ENCODE assay signal across 12 cellular contexts in genomic region chr7:150715738-150716137, GRCh38. TPM values are rescaled to one million over a fixed set of nuclear protein-coding genes. Genes with fewer than 3 reads are reported as not detected.
DNase-seq lines count a peak whose midpoint lies in the region; ATAC-seq and TF ChIP-seq lines count a peak whose summit lies in the region.
"Had no signal": no experiment of that assay in that cellular context is flagged by ENCODE, and none has a peak within 500 bp of the region (broad histone marks: within the 10 kb centered on the region; RNA-seq: fewer than 3 reads in every experiment).

No MANE protein-coding gene starts in this region.

- peaks cover 0 to 33% (median 21%) of the 10 kb centered on the region in 8 donors for H3K9me3 Mint-ChIP-seq in CD4-positive, alpha-beta memory T cell

- TF ChIP-seq CTCF in Peyer's patch (IDR thresholded peaks at IDR 0.05): no peak

- 49 to 55% methylated on average over 4 of the region's 4 CpGs for WGBS in esophagus, 2 donors

- H3K27me3 ChIP-seq in CD4-positive, alpha-beta memory T cell (ENCODE audit: insufficient read depth, low read length): no peaks in the 10 kb centered on the region
- no peaks in the 10 kb centered on the region for H3K27me3 ChIP-seq in Peyer's patch
- H3K27me3 ChIP-seq in esophagus (ENCODE audit: control insufficient read depth in 1 of 2, insufficient read depth in 2 of 2, low read length in 2 of 2): no peaks in the 10 kb centered on the region

- no peaks in the 10 kb centered on the region for H3K27me3 Mint-ChIP-seq in CD4-positive, alpha-beta memory T cell

- CTCF ChIA-PET in CD4-positive, alpha-beta memory T cell (lab: Charles Lee; ENCODE audit: partially characterized antibody): interaction anchor here (0.7 to 5.0 kb wide), 25 partner anchors 14 to 277 kb away, joined by 3 to 31 read pairs (median 6); partner anchors contain the start of genes GIMAP2, GIMAP4, GIMAP5 and GIMAP6

- H3K27ac Mint-ChIP-seq in CD4-positive, alpha-beta memory T cell: peak overlapping the region; percentile 88 to 98 (median 97)
- H3K27ac Mint-ChIP-seq: neural progenitor cell had no signal

- TF ChIP-seq POLR2A in Peyer's patch (IDR thresholded peaks at IDR 0.05): no peak

- peak overlapping the region; percentile 74 for H3K27ac ChIP-seq in CD4-positive, alpha-beta memory T cell (ENCODE audit: low read depth, low read length)
- H3K27ac ChIP-seq in Peyer's patch: peak overlapping the region; percentile 46 to 80 (median 72)
- H3K27ac ChIP-seq in esophagus (ENCODE audit: low read depth in 2 of 2, low read length in 1 of 2): peak overlapping the region; percentile 45 to 60
- peak overlapping the region in 19 of 21 experiments; percentile 48 to 95 (median 80) for H3K27ac ChIP-seq in skin epidermis
- H3K27ac ChIP-seq: neural progenitor cell had no signal

- no peaks in the 10 kb centered on the region for H3K9me3 ChIP-seq in CD4-positive, alpha-beta memory T cell (ENCODE audit: control insufficient read depth in 1 of 2, low read length in 2 of 2)
- H3K9me3 ChIP-seq in Peyer's patch (no peaks in the 10 kb centered on the region), esophagus (ENCODE audit: control insufficient read depth in 2 of 2, insufficient read depth in 1 of 2, low read depth in 1 of 2, low read length in 1 of 2) (peaks cover 0 to 3% of the 10 kb centered on the region in 2 donors)

- H3K36me3 Mint-ChIP-seq in CD4-positive, alpha-beta memory T cell: peaks cover 49 to 57% of the 10 kb centered on the region in 2 donors
- H3K36me3 Mint-ChIP-seq: neural progenitor cell had no signal

- H3K4me3 ChIP-seq in CD4-positive, alpha-beta memory T cell (ENCODE audit: low read length in 2 of 2): peak overlapping the region; percentile 53 to 74
- H3K4me3 ChIP-seq in Peyer's patch (peak overlapping the region in 3 of 4 donors; percentile 41 to 51 (median 50)), esophagus (ENCODE audit: low read depth in 1 of 2, low read length in 2 of 2) (peak overlapping the region in 1 of 2 donors; percentile 3), skin epidermis (peak overlapping the region in 2 of 7 experiments; percentile 35 to 45)
- H3K4me3 ChIP-seq: neural progenitor cell had no signal

- intact Hi-C loops in CD4-positive, alpha-beta memory T cell (cut with micrococcal nuclease): loop anchor here (1.0 to 5.0 kb wide), 6 partner anchors 22 to 264 kb away; partner anchors contain the start of genes GIMAP2 and GIMAP5

- H3K4me1 Mint-ChIP-seq in CD4-positive, alpha-beta memory T cell: peaks cover 42 to 73% (median 60%) of the 10 kb centered on the region in 4 donors
- H3K4me1 Mint-ChIP-seq: neural progenitor cell had no signal

- peaks cover 50% of the 10 kb centered on the region for H3K4me1 ChIP-seq in CD4-positive, alpha-beta memory T cell (ENCODE audit: insufficient read depth, low read length)
- H3K4me1 ChIP-seq in Peyer's patch (no peaks in the 10 kb centered on the region), esophagus (ENCODE audit: control insufficient read depth in 2 of 2, insufficient read depth in 2 of 2, low read length in 1 of 2) (no peaks in the 10 kb centered on the region)
- H3K4me1 ChIP-seq: neural progenitor cell had no signal

- ATAC-seq in HG02610 (IDR thresholded peaks at IDR 0.05; ENCODE audit: unreplicated experiment) (no peak), HG03159 (IDR thresholded peaks at IDR 0.05; ENCODE audit: unreplicated experiment) (no peak)

- H3K4me3 Mint-ChIP-seq in CD4-positive, alpha-beta memory T cell: peak overlapping the region; percentile 94 to 100 (median 98)
- H3K4me3 Mint-ChIP-seq: neural progenitor cell had no signal

- POLR2A ChIA-PET in CD4-positive, alpha-beta memory T cell (lab: Charles Lee; ENCODE audit: partially characterized antibody): interaction anchor here (0.8 to 26.3 kb wide), 44 partner anchors 9 to 338 kb away, joined by 3 to 593 read pairs (median 8); partner anchors contain the start of genes GIMAP2, GIMAP4, GIMAP5 and GIMAP6

- DNase-seq in CD4-positive, alpha-beta memory T cell: no peak
- DNase-seq in Peyer's patch: no peak
- DNase-seq in NCI-H2196 (lab: John Stamatoyannopoulos, UW; ENCODE audit: unreplicated experiment): no peak
- DNase-seq: activated CD4-positive, CD25-positive, alpha-beta regulatory T cell treated with anti-CD3 and anti-CD28 coated beads, Interleukin-2, amount 50 U/mL, for 72 hours; MM.1S; NCI-H2227 treated with DMSO at 0.1 percent for 48 hours had no signal

- peaks cover 24% of the 10 kb centered on the region for H3K36me3 ChIP-seq in CD4-positive, alpha-beta memory T cell (ENCODE audit: insufficient read depth, low read length)
- H3K36me3 ChIP-seq in Peyer's patch: peaks cover 0 to 13% (median 0%) of the 10 kb centered on the region in 3 donors
- H3K36me3 ChIP-seq in esophagus (ENCODE audit: control insufficient read depth in 2 of 2, insufficient read depth in 2 of 2, low read length in 1 of 2): peaks cover 0 to 6% of the 10 kb centered on the region in 2 donors
- H3K36me3 ChIP-seq: neural progenitor cell had no signal

RNA-seq across cellular contexts. Expression of gene GIMAP1, which starts 0.7 kb away (rescaled TPM):
- total RNA-seq in CD4-positive, alpha-beta memory T cell: 10 to 100 TPM; 93.7 to 97.6 TPM
- polyA plus RNA-seq in CD4-positive, alpha-beta memory T cell: 10 to 100 TPM; 36.6 to 69.2 TPM
- total RNA-seq in Peyer's patch: 1 to 10 TPM; 1.8 to 7.4 (median 3.6) TPM
- polyA plus RNA-seq in esophagus: 1 to 10 TPM; 1.2 to 1.5 TPM
- total RNA-seq: RPMI7951 had no signal

RNA-seq across cellular contexts. Expression of gene GIMAP5, which starts 21.5 kb away (rescaled TPM):
- 100 to 1,000 TPM; 296 to 297 TPM for total RNA-seq in CD4-positive, alpha-beta memory T cell
- 100 to 1,000 TPM; 415 to 679 TPM for polyA plus RNA-seq in CD4-positive, alpha-beta memory T cell
- 10 to 100 TPM; 11.9 to 47.0 (median 24.4) TPM for total RNA-seq in Peyer's patch
- 1 to 10 TPM; 5.2 to 7.6 TPM for polyA plus RNA-seq in esophagus
- total RNA-seq: RPMI7951 had no signal

RNA-seq across cellular contexts. Expression of gene GIMAP2, which starts 30.2 kb away (rescaled TPM):
- total RNA-seq in CD4-positive, alpha-beta memory T cell: 100 to 1,000 TPM; 238 to 244 TPM
- polyA plus RNA-seq in CD4-positive, alpha-beta memory T cell: 100 to 1,000 TPM in 1 of 2 donors, 10 to 100 TPM in 1; 90.0 to 110 TPM
- total RNA-seq in Peyer's patch: 10 to 100 TPM in 1 of 4 donors, 1 to 10 TPM in 3; 4.8 to 17.3 (median 9.1) TPM
- polyA plus RNA-seq in esophagus: 1 to 10 TPM in 1 of 2 donors, under 1 TPM in 1; 0.90 to 2.1 TPM

Comparison
In these comparisons a context has a peak if more than half of its experiments do, and no peak if none do; other contexts are left out.
1. RNA of gene GIMAP1, which starts 0.7 kb away (total RNA-seq): 93.7 to 97.6 TPM in CD4-positive, alpha-beta memory T cell; 1.8 to 7.4 TPM in Peyer's patch; every median in the first group is over 10 times any median in the second.
2. RNA of gene GIMAP5, which starts 21.5 kb away (total RNA-seq): 296 to 297 TPM in CD4-positive, alpha-beta memory T cell; 11.9 to 47.0 TPM in Peyer's patch; every median in the first group is over 4 times any median in the second.
3. RNA of gene GIMAP2, which starts 30.2 kb away (total RNA-seq): 238 to 244 TPM in CD4-positive, alpha-beta memory T cell; 4.8 to 17.3 TPM in Peyer's patch; every median in the first group is over 10 times any median in the second.
4. Peak in every context shown above with its lines, with median percentiles within 50 percentile points of each other: H3K27ac ChIP-seq.